Comparison of ENCODE assay signal across 31 cellular contexts in genomic region chr6:129264480-129265045, GRCh38.
DNase-seq lines count a peak whose midpoint lies in the region; ATAC-seq and TF ChIP-seq lines count a peak whose summit lies in the region.
"Had no signal": no experiment of that assay in that cellular context is flagged by ENCODE, and none has a peak within 500 bp of the region (broad histone marks: within the 10 kb centered on the region; RNA-seq: fewer than 3 reads in every experiment).

No MANE protein-coding gene starts in this region.

- CTCF ChIA-PET in OCI-LY7 (lab: Charles Lee; ENCODE audit: unreplicated experiment) = no interaction called here

- no peaks in the 10 kb centered on the region for H3K9me2 ChIP-seq in OCI-LY7 (ENCODE audit: insufficient read depth, low read length)

- no peaks in the 10 kb centered on the region for H3K9me3 Mint-ChIP-seq in HFFc6
- H3K9me3 Mint-ChIP-seq: activated naive CD4-positive, alpha-beta T cell treated with anti-CD3 and anti-CD28 coated beads, Interleukin-2, amount 50 U/mL, for 72 hours; activated T-helper 2 cell treated with anti-CD3 and anti-CD28 coated beads, Interferon-gamma antibody, Interleukin-2, Interleukin-4, amounts not matched to agents 10 μg/mL and 5 μg/mL and 100 μg/mL, durations not matched to agents 14 hours and 24 hours and 36 hours; H9; immature natural killer cell; neural crest cell; stimulated activated naive CD8-positive, alpha-beta T cell treated with anti-CD3 and anti-CD28 coated beads, Interleukin-15, amount 100 ng/mL, for 72 hours had no signal

- H3K4me1 Mint-ChIP-seq in HFFc6 (ENCODE audit: low read depth) = no peaks in the 10 kb centered on the region
- H3K4me1 Mint-ChIP-seq: immature natural killer cell; stimulated activated naive CD8-positive, alpha-beta T cell treated with anti-CD3 and anti-CD28 coated beads, Interleukin-15, amount 100 ng/mL, for 72 hours had no signal

- H3K27ac ChIP-seq in right cardiac atrium (ENCODE audit: low read length) (peak overlapping the region; percentile 37), OCI-LY7 (ENCODE audit: low read depth, low read length, poor library complexity, severe bottlenecking) (no peak overlapping the region)
- H3K27ac ChIP-seq: BLaER1, gastrocnemius medialis, pancreas, SJCRH30, spleen had no signal

- H3K27ac Mint-ChIP-seq in HFFc6 = no peak overlapping the region
- H3K27ac Mint-ChIP-seq: activated naive CD4-positive, alpha-beta T cell treated with anti-CD3 and anti-CD28 coated beads, Interleukin-2, amount 50 U/mL, for 72 hours; activated T-helper 2 cell treated with anti-CD3 and anti-CD28 coated beads, Interferon-gamma antibody, Interleukin-2, Interleukin-4, amounts not matched to agents 10 μg/mL and 5 μg/mL and 100 μg/mL, durations not matched to agents 14 hours and 24 hours and 36 hours; H9; immature natural killer cell; stimulated activated naive CD8-positive, alpha-beta T cell treated with anti-CD3 and anti-CD28 coated beads, Interleukin-15, amount 100 ng/mL, for 72 hours had no signal

- H4K20me1 ChIP-seq in OCI-LY7 (ENCODE audit: insufficient read depth, low read length) = no peaks in the 10 kb centered on the region
- H4K20me1 ChIP-seq: BLaER1 had no signal

- POLR2A ChIA-PET in OCI-LY7 (lab: Charles Lee) = interaction anchor here (0.9 kb wide), 1 partner anchor 101 kb away, joined by 4 read pairs; no protein-coding TSS in a partner anchor

- no peaks in the 10 kb centered on the region for H3K9me3 ChIP-seq in right cardiac atrium (ENCODE audit: control insufficient read depth, low read length)
- H3K9me3 ChIP-seq in OCI-LY7 (ENCODE audit: low read length) = no peaks in the 10 kb centered on the region
- H3K9me3 ChIP-seq: BLaER1, gastrocnemius medialis, pancreas, SJCRH30, spleen, tibial nerve had no signal

- H3K79me2 ChIP-seq in OCI-LY7 (ENCODE audit: insufficient read depth, low read depth, low read length) = no peaks in the 10 kb centered on the region

- no peaks in the 10 kb centered on the region for H3K36me3 Mint-ChIP-seq in HFFc6 (ENCODE audit: low read depth)
- H3K36me3 Mint-ChIP-seq: activated naive CD4-positive, alpha-beta T cell treated with anti-CD3 and anti-CD28 coated beads, Interleukin-2, amount 50 U/mL, for 72 hours; immature natural killer cell had no signal

- H3K4me1 ChIP-seq in right cardiac atrium (ENCODE audit: control insufficient read depth, insufficient read depth, low read length) = no peaks in the 10 kb centered on the region
- no peaks in the 10 kb centered on the region for H3K4me1 ChIP-seq in OCI-LY7 (ENCODE audit: insufficient read depth, low read length, poor library complexity, severe bottlenecking)
- H3K4me1 ChIP-seq: BLaER1, gastrocnemius medialis, pancreas, spleen had no signal

- DNase-seq in AG20443 (ENCODE audit: low spot score) = peak; percentile 48
- DNase-seq in HFFc6 = peak; percentile 3
- DNase-seq in dedifferentiated amniotic fluid mesenchymal stem cell (ENCODE audit: extremely low spot score) = peak; percentile 59
- DNase-seq in right cardiac atrium = no peak
- no peak for DNase-seq in stimulated activated naive CD8-positive, alpha-beta T cell treated with anti-CD3 and anti-CD28 coated beads, Interleukin-15, Interleukin-2, amounts not matched to agents 100 U/mL and 50 U/mL, for 24 hours
- no peak for DNase-seq in GM13976 (ENCODE audit: low spot score)
- no peak for DNase-seq in NCI-H1105 treated with DMSO at 0.1 percent for 48 hours (lab: John Stamatoyannopoulos, UW)
- no peak for DNase-seq in OCI-LY7 (ENCODE audit: low spot score)
- DNase-seq: activated CD4-positive, alpha-beta T cell treated with anti-CD3 and anti-CD28 coated beads for 48 hours; anterior cingulate cortex; caudate nucleus; dermis blood vessel endothelial cell; gastrocnemius medialis; H9; hippocampal formation; immature natural killer cell; mesendoderm; NCI-H82; pancreas; SJCRH30; spleen; stimulated activated CD4-positive, alpha-beta T cell treated with anti-CD3 and anti-CD28 coated beads, Interleukin-2, amount 100 ng/mL, for 24 hours; stimulated activated CD8-positive, alpha-beta memory T cell treated with anti-CD3 and anti-CD28 coated beads, Interleukin-4, amount 100 ng/mL, for 48 hours; stimulated activated naive CD8-positive, alpha-beta T cell treated with anti-CD3 and anti-CD28 coated beads, Interleukin-15, amount 100 ng/mL, for 72 hours; T-helper 9 cell had no signal

- H2AFZ ChIP-seq in OCI-LY7 (ENCODE audit: low read length) = no peak overlapping the region

- H3K36me3 ChIP-seq in OCI-LY7 (ENCODE audit: insufficient read depth, low read length) = no peaks in the 10 kb centered on the region
- H3K36me3 ChIP-seq: BLaER1, gastrocnemius medialis, pancreas, SJCRH30, spleen had no signal

- H3K27me3 Mint-ChIP-seq in HFFc6 (ENCODE audit: insufficient read depth) = no peaks in the 10 kb centered on the region

- H3K4me3 ChIP-seq in right cardiac atrium (ENCODE audit: low read length) (no peak overlapping the region), OCI-LY7 (ENCODE audit: low read depth, low read length, poor library complexity, severe bottlenecking) (no peak overlapping the region)
- H3K4me3 ChIP-seq: BLaER1, gastrocnemius medialis, pancreas, SJCRH30, spleen, tibial nerve had no signal

- no TSS peak for BruUV-seq in OCI-LY7 (replicated peaks; lab: Mats Ljungman, UMichigan)

- in situ Hi-C loops in GM13976 (cut with MboI; ENCODE audit: low sequenced_read_pairs, unreplicated experiment) = no loop called here

- WGBS in right cardiac atrium = 40% methylated on average over 3 of the region's 3 CpGs

- no peak overlapping the region for H3K4me3 Mint-ChIP-seq in HFFc6
- H3K4me3 Mint-ChIP-seq: H9; immature natural killer cell; neural crest cell; stimulated activated naive CD8-positive, alpha-beta T cell treated with anti-CD3 and anti-CD28 coated beads, Interleukin-15, amount 100 ng/mL, for 72 hours had no signal

- intact Hi-C loops in right cardiac atrium (cut with DNase I) (loop anchor here in 1 of 4 donors (10.0 kb wide), 1 partner anchor 370 kb away; no protein-coding TSS in a partner anchor), OCI-LY7 (cut with micrococcal nuclease; ENCODE audit: unreplicated experiment) (no loop called here)

- H3K4me2 ChIP-seq in OCI-LY7 (ENCODE audit: low read length) = no peak overlapping the region
- H3K4me2 ChIP-seq: BLaER1 had no signal

- TF ChIP-seq CTCF in HFFc6 (IDR thresholded peaks at IDR 0.05) (no peak), GM13976 (IDR thresholded peaks at IDR 0.05; ENCODE audit: borderline replicate concordance, control extremely low read depth, extremely low read depth, insufficient read depth, missing control alignments) (no peak), OCI-LY7 (conservative IDR thresholded peaks at IDR 0.05; ENCODE audit: low read length) (no peak)

- H3K27me3 ChIP-seq in right cardiac atrium (ENCODE audit: control insufficient read depth, insufficient read depth) = no peaks in the 10 kb centered on the region
- H3K27me3 ChIP-seq: BLaER1, gastrocnemius medialis, pancreas, SJCRH30, spleen, tibial nerve had no signal

- ATAC-seq in right cardiac atrium = peak; percentile 53 to 76
- no peak for ATAC-seq in stimulated activated naive CD8-positive, alpha-beta T cell treated with anti-CD3 and anti-CD28 coated beads, Interleukin-15, Interleukin-2, amounts not matched to agents 100 U/mL and 50 U/mL, for 24 hours
- ATAC-seq: activated naive CD4-positive, alpha-beta T cell treated with anti-CD3 and anti-CD28 coated beads, Interleukin-2, amount 50 U/mL, for 72 hours; esophagus mucosa; gastrocnemius medialis; pancreas; stimulated activated naive CD8-positive, alpha-beta T cell treated with anti-CD3 and anti-CD28 coated beads, Interleukin-15, amount 100 ng/mL, for 72 hours had no signal

Comparison
In these comparisons a context has a peak if more than half of its experiments do, and no peak if none do; other contexts are left out.
1. DNase-seq: peak in AG20443 (single experiment), HFFc6 (single experiment) and dedifferentiated amniotic fluid mesenchymal stem cell (single experiment); none in right cardiac atrium (0 of 3), stimulated activated naive CD8-positive, alpha-beta T cell treated with anti-CD3 and anti-CD28 coated beads, Interleukin-15, Interleukin-2, amounts not matched to agents 100 U/mL and 50 U/mL, for 24 hours (single experiment), GM13976 (single experiment), NCI-H1105 treated with DMSO at 0.1 percent for 48 hours (single experiment) and OCI-LY7 (single experiment).